Comparison of ENCODE assay signal across 36 cellular contexts in the genomic region with DNA sequence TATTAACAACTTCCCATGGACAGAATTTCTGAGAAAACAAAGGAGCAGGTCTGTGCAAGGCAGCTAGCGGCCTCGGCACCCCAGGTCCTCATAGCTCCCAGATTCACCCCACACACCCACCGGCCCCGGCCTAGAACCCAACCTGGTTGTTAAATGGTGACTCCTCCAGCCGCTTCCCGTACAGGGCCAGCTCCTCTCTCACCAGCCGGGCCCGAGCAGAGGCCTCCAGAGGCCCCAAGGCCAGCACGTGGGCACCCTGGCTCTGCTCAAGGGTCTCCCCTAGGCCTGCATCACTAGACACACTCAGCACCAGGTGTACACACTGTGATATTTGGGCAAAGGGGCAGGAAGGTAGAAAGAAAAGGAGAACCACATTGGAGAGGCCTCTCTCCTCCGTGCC.
"Had no signal": no experiment of that assay in that cellular context is flagged by ENCODE, and none has a peak within 500 bp of the region (broad histone marks: within the 10 kb centered on the region; RNA-seq: fewer than 3 reads in every experiment).

No MANE protein-coding gene starts in this region.

- DNase-seq: activated B cell treated with CpG ODN at 0.5 μM for 24 hours; activated CD4-positive, alpha-beta memory T cell treated with anti-CD3 and anti-CD28 coated beads for 36 hours; activated CD4-positive, alpha-beta T cell treated with anti-CD3 and anti-CD28 coated beads for 4 hours; activated CD4-positive, alpha-beta T cell treated with anti-CD3 and anti-CD28 coated beads, Interleukin-2, amount 10 ng/mL, durations not matched to agents 24 days and 14 days; activated CD4-positive, alpha-beta T cell treated with anti-CD3 and anti-CD28 coated beads, Interleukin-2, amount 50 U/mL, for 1 hour; activated CD4-positive, alpha-beta T cell treated with anti-CD3 and anti-CD28 coated beads, Interleukin-2, amount 50 U/mL, for 4 hours; activated CD4-positive, CD25-positive, alpha-beta regulatory T cell treated with anti-CD3 and anti-CD28 coated beads, Interleukin-2, amount 50 U/mL, for 72 hours; activated CD8-positive, alpha-beta memory T cell treated with anti-CD3 and anti-CD28 coated beads, Interleukin-2, amount 50 U/mL, for 4 hours; activated CD8-positive, alpha-beta T cell treated with anti-CD3 and anti-CD28 coated beads for 36 hours; activated gamma-delta T cell treated with Interleukin-2 at 50 U/mL for 16 hours; activated naive CD4-positive, alpha-beta T cell; activated naive CD4-positive, alpha-beta T cell treated with anti-CD3 and anti-CD28 coated beads for 36 hours; activated naive CD4-positive, alpha-beta T cell treated with anti-CD3 and anti-CD28 coated beads, Interleukin-2, amount 50 U/mL, for 16 hours; activated naive CD8-positive, alpha-beta T cell treated with anti-CD3 and anti-CD28 coated beads for 36 hours; activated T-cell treated with anti-CD3 and anti-CD28 coated beads for 4 hours; activated T-cell treated with anti-CD3 and anti-CD28 coated beads, Interleukin-2, amount 50 U/mL, for 1 hour; activated T-cell treated with anti-CD3 and anti-CD28 coated beads, Interleukin-2, amount 50 U/mL, for 4 hours; activated T-cell treated with anti-CD3 and anti-CD28 coated beads, Interleukin-2, amount 50 U/mL, for 72 hours; adrenal gland; amniotic stem cell; aorta; body of pancreas; brain microvascular endothelial cell; central memory CD4-positive, alpha-beta T cell; T-helper 1 cell; T-helper 2 cell; T-helper 9 cell had no signal

- H3K9me3 Mint-ChIP-seq: activated B cell treated with CpG ODN at 0.5 μM for 24 hours; activated CD4-positive, alpha-beta memory T cell treated with anti-CD3 and anti-CD28 coated beads for 36 hours; activated CD4-positive, alpha-beta T cell treated with anti-CD3 and anti-CD28 coated beads, Interleukin-2, amount 10 ng/mL, durations not matched to agents 24 days and 14 days; activated CD8-positive, alpha-beta T cell treated with anti-CD3 and anti-CD28 coated beads for 36 hours; activated naive CD4-positive, alpha-beta T cell treated with anti-CD3 and anti-CD28 coated beads for 36 hours; activated naive CD4-positive, alpha-beta T cell treated with anti-CD3 and anti-CD28 coated beads, Interleukin-2, amount 50 U/mL, for 72 hours; activated naive CD8-positive, alpha-beta T cell treated with anti-CD3 and anti-CD28 coated beads for 36 hours; activated T-cell treated with anti-CD3 and anti-CD28 coated beads, Interleukin-2, amount 50 U/mL, for 4 hours; activated T-cell treated with anti-CD3 and anti-CD28 coated beads, Interleukin-2, amount 50 U/mL, for 72 hours; activated T-helper 1 cell treated with anti-CD3 and anti-CD28 coated beads, Interleukin-12 subunit alpha, Interleukin-12 subunit beta, Interleukin-2, Interleukin-4 antibody, amounts not matched to agents 30 ng/mL and 10 ng/mL and 1 ng/mL, durations not matched to agents 14 hours and 24 hours and 36 hours; activated T-helper 17 cell treated with anti-CD3 and anti-CD28 coated beads, Interleukin-2, amount 50 U/mL, for 72 hours; T-helper 1 cell treated with Interleukin-12 subunit alpha and Interleukin-12 subunit beta and Interleukin-4 antibody, amounts not matched to agents 30 μg/mL and 1 μg/mL, for 36 hours; T-helper 2 cell treated with Interferon-gamma antibody and Interleukin-4, amounts not matched to agents 5 μg/mL and 100 μg/mL, for 36 hours had no signal

- H3K4me3 ChIP-seq: adrenal gland, body of pancreas, breast epithelium had no signal

- H3K27ac ChIP-seq: adrenal gland, body of pancreas, brain microvascular endothelial cell, breast epithelium, VCaP had no signal

- H3K27me3 ChIP-seq: adrenal gland, body of pancreas, brain microvascular endothelial cell, breast epithelium had no signal

- H3K4me1 Mint-ChIP-seq: activated CD4-positive, alpha-beta T cell treated with anti-CD3 and anti-CD28 coated beads, Interleukin-2, amount 10 ng/mL, durations not matched to agents 24 days and 14 days; activated naive CD8-positive, alpha-beta T cell treated with anti-CD3 and anti-CD28 coated beads for 36 hours; activated T-helper 17 cell treated with anti-CD3 and anti-CD28 coated beads, Interleukin-2, amount 50 U/mL, for 72 hours had no signal

- H3K27ac Mint-ChIP-seq: activated B cell treated with CpG ODN at 0.5 μM for 24 hours; activated CD4-positive, alpha-beta T cell treated with anti-CD3 and anti-CD28 coated beads, Interleukin-2, amount 10 ng/mL, durations not matched to agents 24 days and 14 days; activated CD8-positive, alpha-beta T cell treated with anti-CD3 and anti-CD28 coated beads for 36 hours; activated naive CD4-positive, alpha-beta T cell treated with anti-CD3 and anti-CD28 coated beads for 36 hours; activated naive CD8-positive, alpha-beta T cell treated with anti-CD3 and anti-CD28 coated beads for 36 hours; activated T-cell treated with anti-CD3 and anti-CD28 coated beads, Interleukin-2, amount 50 U/mL, for 72 hours; activated T-helper 1 cell treated with anti-CD3 and anti-CD28 coated beads, Interleukin-12 subunit alpha, Interleukin-12 subunit beta, Interleukin-2, Interleukin-4 antibody, amounts not matched to agents 30 ng/mL and 10 ng/mL and 1 ng/mL, durations not matched to agents 14 hours and 24 hours and 36 hours; activated T-helper 17 cell treated with anti-CD3 and anti-CD28 coated beads, Interleukin-2, amount 50 U/mL, for 72 hours; T-helper 2 cell treated with Interferon-gamma antibody and Interleukin-4, amounts not matched to agents 5 μg/mL and 100 μg/mL, for 36 hours had no signal

- H3K4me1 ChIP-seq: adrenal gland, body of pancreas, breast epithelium had no signal

- H3K4me3 Mint-ChIP-seq: activated B cell treated with CpG ODN at 0.5 μM for 24 hours; activated CD4-positive, alpha-beta memory T cell treated with anti-CD3 and anti-CD28 coated beads for 36 hours; activated CD4-positive, alpha-beta T cell treated with anti-CD3 and anti-CD28 coated beads, Interleukin-2, amount 10 ng/mL, durations not matched to agents 24 days and 14 days; activated CD8-positive, alpha-beta T cell treated with anti-CD3 and anti-CD28 coated beads for 36 hours; activated naive CD4-positive, alpha-beta T cell treated with anti-CD3 and anti-CD28 coated beads for 36 hours; activated naive CD8-positive, alpha-beta T cell treated with anti-CD3 and anti-CD28 coated beads for 36 hours; activated T-cell treated with anti-CD3 and anti-CD28 coated beads, Interleukin-2, amount 50 U/mL, for 4 hours; activated T-cell treated with anti-CD3 and anti-CD28 coated beads, Interleukin-2, amount 50 U/mL, for 72 hours; activated T-helper 1 cell treated with anti-CD3 and anti-CD28 coated beads, Interleukin-12 subunit alpha, Interleukin-12 subunit beta, Interleukin-2, Interleukin-4 antibody, amounts not matched to agents 30 ng/mL and 10 ng/mL and 1 ng/mL, durations not matched to agents 14 hours and 24 hours and 36 hours; activated T-helper 17 cell treated with anti-CD3 and anti-CD28 coated beads, Interleukin-2, amount 50 U/mL, for 72 hours; T-helper 1 cell treated with Interleukin-12 subunit alpha and Interleukin-12 subunit beta and Interleukin-4 antibody, amounts not matched to agents 30 μg/mL and 1 μg/mL, for 36 hours; T-helper 2 cell treated with Interferon-gamma antibody and Interleukin-4, amounts not matched to agents 5 μg/mL and 100 μg/mL, for 36 hours had no signal

- H3K9me3 ChIP-seq: adrenal gland, body of pancreas, breast epithelium had no signal

- FAIRE-seq: astrocyte, TTC549 had no signal

- ATAC-seq: activated CD8-positive, alpha-beta T cell treated with anti-CD3 and anti-CD28 coated beads for 36 hours; activated naive CD4-positive, alpha-beta T cell treated with anti-CD3 and anti-CD28 coated beads, Interleukin-2, amount 50 U/mL, for 72 hours; activated T-cell treated with anti-CD3 and anti-CD28 coated beads, Interleukin-2, amount 50 U/mL, for 4 hours; activated T-cell treated with anti-CD3 and anti-CD28 coated beads, Interleukin-2, amount 50 U/mL, for 72 hours; activated T-helper 17 cell treated with anti-CD3 and anti-CD28 coated beads, Interleukin-2, amount 50 U/mL, for 72 hours; body of pancreas had no signal

- H3K27me3 Mint-ChIP-seq: activated B cell treated with CpG ODN at 0.5 μM for 24 hours; activated CD4-positive, alpha-beta memory T cell treated with anti-CD3 and anti-CD28 coated beads for 36 hours; activated CD4-positive, alpha-beta T cell treated with anti-CD3 and anti-CD28 coated beads, Interleukin-2, amount 10 ng/mL, durations not matched to agents 24 days and 14 days; activated CD8-positive, alpha-beta T cell treated with anti-CD3 and anti-CD28 coated beads for 36 hours; activated naive CD8-positive, alpha-beta T cell treated with anti-CD3 and anti-CD28 coated beads for 36 hours; activated T-helper 17 cell treated with anti-CD3 and anti-CD28 coated beads, Interleukin-2, amount 50 U/mL, for 72 hours had no signal
